In genomic region chr16:70685938-70686375, GRCh38 we compare ENCODE assay signal across 1 cellular context.
TF ChIP-seq lines count a peak whose summit lies in the region.

Gene MTSS2, minus strand, starts transcription at chr16:70686053. Its CDS starts 262 bp downstream, at chr16:70685791.

TF ChIP-seq in GM23338, 12 proteins besides CTCF, POLR2A, EP300 and RAD21 (continued from another document):
- TF ChIP-seq NANOG (IDR thresholded peaks at IDR 0.05; ENCODE audit: borderline replicate concordance) (no peak), ZNF114 (CRISPR knock-in tag; IDR thresholded peaks at IDR 0.05) (no peak), STAT1 (IDR thresholded peaks at IDR 0.05; ENCODE audit: unreplicated experiment) (no peak), JUNB (IDR thresholded peaks at IDR 0.05; ENCODE audit: unreplicated experiment) (no peak), EZH2 (IDR thresholded peaks at IDR 0.05; ENCODE audit: low read depth, unreplicated experiment) (no peak)
